7 cellular contexts compared by ENCODE assay signal in the genomic region with DNA sequence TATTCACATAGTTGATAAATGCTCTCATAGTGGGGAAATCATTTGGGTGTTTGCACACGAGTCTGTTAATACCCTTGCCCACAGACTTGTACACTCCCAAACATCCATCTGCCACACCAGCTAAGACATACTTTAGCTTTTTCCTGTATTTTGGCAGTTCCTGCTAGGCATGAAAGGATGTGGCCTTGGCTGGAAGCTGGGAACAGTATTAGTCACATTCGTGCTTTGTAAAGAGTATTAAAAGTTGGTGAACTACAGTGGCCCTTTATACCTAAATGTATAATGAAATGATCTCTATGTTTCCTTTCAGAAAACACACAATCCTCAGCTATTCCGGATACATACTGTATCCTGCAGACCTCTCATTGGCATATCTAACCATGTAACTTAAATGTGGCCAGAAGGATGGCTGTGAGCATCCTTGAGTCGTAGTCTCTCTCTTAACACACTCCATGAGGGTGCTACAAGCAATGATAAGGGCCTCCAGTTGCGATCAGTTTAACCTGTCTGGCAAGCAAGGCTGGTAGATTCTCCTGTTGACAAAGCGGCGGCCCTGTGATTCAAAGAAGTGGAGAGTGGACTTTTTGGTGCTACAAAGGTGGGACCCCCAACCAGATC. TPM values are rescaled to one million over a fixed set of nuclear protein-coding genes. Genes with fewer than 3 reads are reported as not detected.
A peak's percentile ranks its signal among the peaks of the same experiment; 100 is the strongest.
DNase-seq lines count a peak whose midpoint lies in the region; ATAC-seq and TF ChIP-seq lines count a peak whose summit lies in the region.

No MANE protein-coding gene starts in this region.

- peak overlapping the region; percentile 67 for H3K4me3 ChIP-seq in HEK293 (ENCODE audit: low read depth, low read length)
- H3K4me3 ChIP-seq in gastroesophageal sphincter, result peak overlapping the region; percentile 56 to 98

- no peaks in the 10 kb centered on the region for H3K9me3 Mint-ChIP-seq in WTC11
- H3K9me3 Mint-ChIP-seq in stimulated activated naive B cell treated with anti-CD40 and anti-IgM and Interleukin-4, amounts not matched to agents 10 μg/mL and 1 μg/mL and 100 μg/mL, for 72 hours, result no peaks in the 10 kb centered on the region

- POLR2A ChIA-PET in HEK293 (lab: Yijun Ruan, JAX), result interaction anchor here (0.7 to 1.9 kb wide), 9 partner anchors 14 to 358 kb away, joined by 3 to 11 read pairs (median 4); partner anchors contain the start of gene UQCC2
- POLR2A ChIA-PET in WTC11 (lab: Charles Lee), result interaction anchor here (1.3 kb wide), 1 partner anchor 9 kb away, joined by 4 read pairs; no protein-coding TSS in a partner anchor

- 0 to 28% methylated on average over 3 to 5 of the region's 7 CpGs for WGBS in gastroesophageal sphincter (ENCODE audit: low coverage in 1 of 2), 2 donors

- no peak for DNase-seq in WTC11 (ENCODE audit: low spot score)
- no peak for DNase-seq in stimulated activated naive B cell treated with anti-CD40 and anti-IgM and Interleukin-4, amounts not matched to agents 10 μg/mL and 1 μg/mL and 100 μg/mL, for 72 hours
- DNase-seq in NCI-H1417 treated with DMSO at 0.1 percent for 48 hours (lab: John Stamatoyannopoulos, UW), result no peak
- no peak for DNase-seq in D341Med (ENCODE audit: low spot score)
- no peak for DNase-seq in NCI-H2171 treated with DMSO at 0.1 percent for 48 hours (lab: John Stamatoyannopoulos, UW)

- TF ChIP-seq CTCF in HEK293 (tag by site-specific recombination; IDR thresholded peaks at IDR 0.05), result no peak
- no peak for TF ChIP-seq CTCF in WTC11 (IDR thresholded peaks at IDR 0.05)
- TF ChIP-seq CTCF in gastroesophageal sphincter (IDR thresholded peaks at IDR 0.05), result no peak

- no peak for TF ChIP-seq POLR2A in gastroesophageal sphincter (IDR thresholded peaks at IDR 0.05)

- TF ChIP-seq EP300 in gastroesophageal sphincter (IDR thresholded peaks at IDR 0.05), result no peak

- peak overlapping the region; percentile 82 for H3K27ac Mint-ChIP-seq in WTC11
- H3K27ac Mint-ChIP-seq in stimulated activated naive B cell treated with anti-CD40 and anti-IgM and Interleukin-4, amounts not matched to agents 10 μg/mL and 1 μg/mL and 100 μg/mL, for 72 hours, result peak overlapping the region; percentile 94

- H3K36me3 Mint-ChIP-seq in WTC11, result peaks cover 22% of the 10 kb centered on the region
- peaks cover 28 to 34% of the 10 kb centered on the region in 2 donors for H3K36me3 Mint-ChIP-seq in stimulated activated naive B cell treated with anti-CD40 and anti-IgM and Interleukin-4, amounts not matched to agents 10 μg/mL and 1 μg/mL and 100 μg/mL, for 72 hours

- no peaks in the 10 kb centered on the region for H3K27me3 ChIP-seq in gastroesophageal sphincter

- H3K9me3 ChIP-seq in HEK293 (ENCODE audit: control insufficient read depth, insufficient read depth, low read depth, low read length) (no peaks in the 10 kb centered on the region), gastroesophageal sphincter (no peaks in the 10 kb centered on the region)

- H3K27ac ChIP-seq in HEK293 (ENCODE audit: extremely low read depth, low read depth, low read length), result no peak overlapping the region
- peak overlapping the region; percentile 76 to 100 (median 98) for H3K27ac ChIP-seq in gastroesophageal sphincter

- peak overlapping the region; percentile 86 for H3K4me3 Mint-ChIP-seq in WTC11
- peak overlapping the region; percentile 86 to 91 for H3K4me3 Mint-ChIP-seq in stimulated activated naive B cell treated with anti-CD40 and anti-IgM and Interleukin-4, amounts not matched to agents 10 μg/mL and 1 μg/mL and 100 μg/mL, for 72 hours

- CTCF ChIA-PET in HEK293 (lab: Yijun Ruan, JAX) (interaction anchor here (0.6 to 3.3 kb wide), 9 partner anchors 9 to 240 kb away, joined by 3 to 24 read pairs (median 5); no protein-coding TSS in a partner anchor), WTC11 (lab: Charles Lee) (interaction anchor here (0.7 to 4.2 kb wide), 4 partner anchors 8 to 240 kb away, joined by 3 to 29 read pairs (median 6); no protein-coding TSS in a partner anchor)

- ATAC-seq in WTC11 (no peak), gastroesophageal sphincter (no peak)
- no peak for ATAC-seq in stimulated activated naive B cell treated with anti-CD40 and anti-IgM and Interleukin-4, amounts not matched to agents 10 μg/mL and 1 μg/mL and 100 μg/mL, for 72 hours (replicated peaks)

- H3K27me3 Mint-ChIP-seq in WTC11 (ENCODE audit: low read depth), result no peaks in the 10 kb centered on the region
- no peaks in the 10 kb centered on the region for H3K27me3 Mint-ChIP-seq in stimulated activated naive B cell treated with anti-CD40 and anti-IgM and Interleukin-4, amounts not matched to agents 10 μg/mL and 1 μg/mL and 100 μg/mL, for 72 hours

- H3K36me3 ChIP-seq in HEK293 (ENCODE audit: control insufficient read depth in 2 of 2, insufficient read depth in 1 of 2, low read length in 2 of 2), result peaks cover 0 to 40% of the 10 kb centered on the region in 2 experiments; a peak in 1 of 3 replicates
- peaks cover 0 to 37% of the 10 kb centered on the region in 2 donors for H3K36me3 ChIP-seq in gastroesophageal sphincter

- H3K4me1 ChIP-seq in HEK293 (ENCODE audit: control insufficient read depth, insufficient read depth, low read length) (peaks cover 9% of the 10 kb centered on the region), gastroesophageal sphincter (peaks cover 0 to 54% (median 34%) of the 10 kb centered on the region in 3 donors)

- H3K4me1 Mint-ChIP-seq in WTC11, result peaks cover 71% of the 10 kb centered on the region
- peaks cover 33 to 62% of the 10 kb centered on the region in 2 donors for H3K4me1 Mint-ChIP-seq in stimulated activated naive B cell treated with anti-CD40 and anti-IgM and Interleukin-4, amounts not matched to agents 10 μg/mL and 1 μg/mL and 100 μg/mL, for 72 hours

TF ChIP-seq in HEK293, 187 proteins besides CTCF, POLR2A, EP300 and RAD21 (continues in another document):
- TF ChIP-seq SCRT2 (tag by site-specific recombination; IDR thresholded peaks at IDR 0.05) (no peak), ZNF248 (tag by site-specific recombination; IDR thresholded peaks at IDR 0.05) (no peak), ZNF654 (tag by site-specific recombination; IDR thresholded peaks at IDR 0.05; ENCODE audit: low read depth) (no peak), WT1 (tag by site-specific recombination; IDR thresholded peaks at IDR 0.05) (no peak), GLIS1 (tag by site-specific recombination; IDR thresholded peaks at IDR 0.05) (no peak), ZNF544 (tag by site-specific recombination; IDR thresholded peaks at IDR 0.05) (no peak), KLF17 (tag by site-specific recombination; IDR thresholded peaks at IDR 0.05) (no peak), ZNF76 (tag by site-specific recombination; IDR thresholded peaks at IDR 0.05; ENCODE audit: borderline replicate concordance, low read depth) (no peak)
- TF ChIP-seq, protein P1, sequence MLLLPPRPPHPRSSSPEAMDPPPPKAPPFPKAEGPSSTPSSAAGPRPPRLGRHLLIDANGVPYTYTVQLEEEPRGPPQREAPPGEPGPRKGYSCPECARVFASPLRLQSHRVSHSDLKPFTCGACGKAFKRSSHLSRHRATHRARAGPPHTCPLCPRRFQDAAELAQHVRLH (tag by site-specific recombination; IDR thresholded peaks at IDR 0.05), result no peak

TF ChIP-seq in WTC11, 78 proteins besides CTCF, POLR2A, EP300 and RAD21:
- TF ChIP-seq MAX (CRISPR knock-in tag; IDR thresholded peaks at IDR 0.05), result no peak

RNA-seq across cellular contexts. Expression of gene LEMD2, which starts 1.5 kb away (rescaled TPM):
- total RNA-seq in WTC11 (2021) (46.6 to 62.9 TPM (median 48.2 TPM) in 3 replicates), gastroesophageal sphincter (10 to 100 TPM; 47.3 to 50.9 (median 49.9) TPM)

RNA-seq across cellular contexts. Expression of gene MLN, which starts 16.4 kb away (rescaled TPM):
- not detected in 3 replicates for total RNA-seq in WTC11 (2021)
- not detected for total RNA-seq in gastroesophageal sphincter

RNA-seq across cellular contexts. Expression of gene IP6K3, which starts 40.7 kb away (rescaled TPM):
- total RNA-seq in WTC11 (2021) (0.44 to 1.1 TPM (median 0.89 TPM) in 3 replicates), gastroesophageal sphincter (1 to 10 TPM in 3 of 4 donors, under 1 TPM in 1; 0.32 to 5.5 (median 2.8) TPM)
